Comparison of ENCODE assay signal across 8 cellular contexts in genomic region chr3:197736491-197737318, GRCh38. TPM values are rescaled to one million over a fixed set of nuclear protein-coding genes. Genes with fewer than 3 reads are reported as not detected.
DNase-seq lines count a peak whose midpoint lies in the region; ATAC-seq, FAIRE-seq and TF ChIP-seq lines count a peak whose summit lies in the region.

RUBCN (minus strand) TSS chr3:197736904; CDS start chr3:197736719, 185 bp downstream.

- TF ChIP-seq RAD21 in HepG2 (CRISPR knock-in tag; IDR thresholded peaks at IDR 0.05), result no peak; the same call in 1 of the 2 replicates

- in situ Hi-C loops in HepG2 (cut with HindIII; ENCODE audit: extremely low pct_ligation_motif_present, low pct_unique_long_range_greater_than_20kb), result no loop called here

- H3K4me3 ChIP-seq in HepG2 (replicated peaks in 1 of 3; ENCODE audit: insufficient read depth in 1 of 3, low read depth in 2 of 3, low read length in 3 of 3), result peak within 1 kb of the TSS; percentile 87 to 94 (median 87)

- TF ChIP-seq CTCF in HepG2 (CRISPR knock-in tag; IDR thresholded peaks at IDR 0.05), result no peak

- peak; percentile 76 to 83 for TF ChIP-seq POLR2A in HepG2 (IDR thresholded peaks at IDR 0.05; ENCODE audit: insufficient read depth in 1 of 2, low read depth in 2 of 2, low read length in 2 of 2)

- CTCF ChIA-PET in HepG2 (lab: Yijun Ruan, JAX; ENCODE audit: low intra/inter-chr PET ratio, low total read pairs), result no interaction called here

- peak within 1 kb of the TSS; percentile 82 for H3K27ac ChIP-seq in HepG2 (ENCODE audit: extremely low read length, insufficient read depth, low read length)

- peak; percentile 87 for ATAC-seq in GM19397 (IDR thresholded peaks at IDR 0.05; ENCODE audit: unreplicated experiment)
- ATAC-seq in HG03565 (IDR thresholded peaks at IDR 0.05; ENCODE audit: unreplicated experiment), result peak; percentile 79
- ATAC-seq in HepG2, result peak; percentile 98

- H3K9ac ChIP-seq in HepG2 (ENCODE audit: insufficient read depth, low read depth, low read length), result peak within 1 kb of the TSS; percentile 81

- H3K9me3 ChIP-seq in HepG2 (ENCODE audit: low read length), result no peaks in the 10 kb centered on the region

- DNase-seq in CD1c-positive myeloid dendritic cell (ENCODE audit: extremely low spot score), result peak; percentile 98
- DNase-seq in NCI-H774 (lab: John Stamatoyannopoulos, UW), result peak; percentile 98
- DNase-seq in activated CD4-positive, alpha-beta T cell treated with anti-CD3 and anti-CD28 coated beads, Interleukin-2, amount 50 U/mL, for 4 hours, result peak; percentile 84 to 87
- peak; percentile 97 for DNase-seq in dermis blood vessel endothelial cell
- DNase-seq in HepG2 (ENCODE audit: low spot score), result peak; percentile 91
- DNase-seq in stimulated activated CD4-positive, alpha-beta T cell treated with anti-CD3 and anti-CD28 coated beads, Interleukin-2, amount 100 ng/mL, for 48 hours, result peak; percentile 89 to 91

- peaks cover 20% of the 10 kb centered on the region for H3K4me1 ChIP-seq in HepG2 (ENCODE audit: insufficient read depth, low read length)

- peak; percentile 57 for FAIRE-seq in HepG2 (lab: Jason Lieb, UNC)

- H3K27me3 ChIP-seq in HepG2 (ENCODE audit: control insufficient read depth in 1 of 2, insufficient read depth in 2 of 2, low read length in 2 of 2), result no peaks in the 10 kb centered on the region; a peak in 1 of 5 replicates

- peaks cover 11% of the 10 kb centered on the region for H3K79me2 ChIP-seq in HepG2 (ENCODE audit: insufficient read depth, low read length)

- intact Hi-C loops in HepG2 (cut with micrococcal nuclease; ENCODE audit: unreplicated experiment), result no loop called here

- POLR2A ChIA-PET in HepG2 (lab: Yijun Ruan, JAX), result interaction anchor here (1.3 to 1.4 kb wide), 2 partner anchors 10 to 14 kb away, joined by 3 to 5 read pairs; no protein-coding TSS in a partner anchor

- peak within 1 kb of the TSS; percentile 90 for H2AFZ ChIP-seq in HepG2 (ENCODE audit: low read length)

- under 1% methylated on average over 48 of the region's 92 CpGs for WGBS in HepG2 (ENCODE audit: low lambda C conversion rate)

- TF ChIP-seq EP300 in HepG2 (IDR thresholded peaks at IDR 0.05; ENCODE audit: low read depth in 2 of 2, low read length in 2 of 2) (no peak), HepG2 (CRISPR knock-in tag; IDR thresholded peaks at IDR 0.05; ENCODE audit: borderline replicate concordance) (no peak; the same call in 1 of the 2 replicates)

- H3K36me3 ChIP-seq in HepG2 (replicated peaks in 1 of 2; ENCODE audit: control insufficient read depth in 1 of 2, insufficient read depth in 2 of 2, low read length in 2 of 2), result no peaks in the 10 kb centered on the region

- BruUV-seq in HepG2 (replicated peaks; lab: Mats Ljungman, UMichigan), result no TSS peak

- no peaks in the 10 kb centered on the region for H4K20me1 ChIP-seq in HepG2 (ENCODE audit: insufficient read depth, low read length)

- peak within 1 kb of the TSS; percentile 99 for H3K4me2 ChIP-seq in HepG2 (ENCODE audit: low read depth, low read length)

TF ChIP-seq in HepG2, 621 proteins besides CTCF, POLR2A, EP300 and RAD21 (continues in another document):
- TF ChIP-seq ZNF253 (CRISPR knock-in tag; IDR thresholded peaks at IDR 0.05; ENCODE audit: borderline replicate concordance), result no peak
- no peak; the same call in 1 of the 2 replicates for TF ChIP-seq SRY (CRISPR knock-in tag; IDR thresholded peaks at IDR 0.05)
- peak; percentile 69 for TF ChIP-seq ZFX (CRISPR knock-in tag; IDR thresholded peaks at IDR 0.05; ENCODE audit: low read depth)
- TF ChIP-seq RFXAP (CRISPR knock-in tag; IDR thresholded peaks at IDR 0.05; ENCODE audit: borderline replicate concordance), result peak; percentile 90; the same call in 1 of the 2 replicates
- no peak for TF ChIP-seq MLXIP (CRISPR knock-in tag; IDR thresholded peaks at IDR 0.05; ENCODE audit: borderline replicate concordance)
- TF ChIP-seq THRA (CRISPR knock-in tag; IDR thresholded peaks at IDR 0.05; ENCODE audit: borderline replicate concordance), result peak; percentile 62; the same call in 1 of the 2 replicates
- TF ChIP-seq CEBPB (IDR thresholded peaks at IDR 0.05; ENCODE audit: borderline replicate concordance, low read depth, low read length), result no peak
- TF ChIP-seq MBD4 (IDR thresholded peaks at IDR 0.05; ENCODE audit: borderline replicate concordance, low read length), result no peak
- TF ChIP-seq ZNF18 (CRISPR knock-in tag; IDR thresholded peaks at IDR 0.05; ENCODE audit: insufficient replicate concordance), result no peak
- TF ChIP-seq TARDBP (CRISPR knock-in tag; IDR thresholded peaks at IDR 0.05), result no peak
- TF ChIP-seq ARNT (IDR thresholded peaks at IDR 0.05), result no peak
- no peak for TF ChIP-seq MEF2D (CRISPR knock-in tag; IDR thresholded peaks at IDR 0.05)
- no peak; the same call in 1 of the 2 replicates for TF ChIP-seq ZNF569 (CRISPR knock-in tag; IDR thresholded peaks at IDR 0.05; ENCODE audit: borderline replicate concordance)

RNA-seq across cellular contexts. Expression of gene RUBCN, which starts in this region (rescaled TPM):
- total RNA-seq in dermis blood vessel endothelial cell (8.8 and 15.3 TPM in 2 replicates), HepG2 (2016; rRNA removed; fragmentation: Illumina TruSeq; extraction: Trizol) (4.8 and 5.2 TPM in 2 replicates)
- total RNA-seq in HepG2 (2016; cell fraction: cytosol; rRNA removed; fragmentation: Illumina TruSeq; extraction: Trizol; ENCODE audit: low read depth), result 1.7 and 2.2 TPM in 2 replicates
- 4.4 and 6.1 TPM in 2 replicates for total RNA-seq in HepG2 (2016; cell fraction: insoluble cytoplasmic fraction; rRNA removed; fragmentation: Illumina TruSeq; extraction: Trizol)
- 3.9 and 4.0 TPM in 2 replicates for total RNA-seq in HepG2 (2016; cell fraction: membrane; rRNA removed; fragmentation: Illumina TruSeq; extraction: Trizol)
- total RNA-seq in HepG2 (2016; cell fraction: nucleus; rRNA removed; fragmentation: Illumina TruSeq; extraction: Trizol), result 5.3 and 5.7 TPM in 2 replicates
- 6.5 and 8.1 TPM in 2 replicates for polyA plus RNA-seq in HepG2 (2011; rRNA removed)
- polyA plus RNA-seq in HepG2 (2011; cell fraction: cytosol; rRNA removed), result 2.9 and 3.5 TPM in 2 replicates
- 16.7 and 22.2 TPM in 2 replicates for polyA plus RNA-seq in HepG2 (2011; cell fraction: nucleus; rRNA removed)
- 3.4 and 4.4 TPM in 2 replicates for polyA plus RNA-seq in HepG2 (2012)
- polyA plus RNA-seq in HepG2 (2016; cell fraction: cytosol; fragmentation: Illumina TruSeq; extraction: Trizol; ENCODE audit: low read depth), result 0.63 and 0.68 TPM in 2 replicates
- polyA plus RNA-seq in HepG2 (2016; cell fraction: insoluble cytoplasmic fraction; fragmentation: Illumina TruSeq; extraction: Trizol; ENCODE audit: low read depth), result 3.2 and 4.5 TPM in 2 replicates
- polyA plus RNA-seq in HepG2 (2016; cell fraction: membrane; fragmentation: Illumina TruSeq; extraction: Trizol; ENCODE audit: low read depth), result 1.2 and 1.3 TPM in 2 replicates
- 13.0 and 13.9 TPM in 2 replicates for polyA plus RNA-seq in HepG2 (2016; cell fraction: nucleus; fragmentation: Illumina TruSeq; extraction: Trizol; ENCODE audit: insufficient read depth, low read depth)
- polyA minus RNA-seq in HepG2 (2011; rRNA and poly(A)+ RNA removed; ENCODE audit: low replicate concordance), result 10.1 and 33.6 TPM in 2 replicates
- 4.4 and 5.1 TPM in 2 replicates for polyA minus RNA-seq in HepG2 (2011; cell fraction: cytosol; rRNA and poly(A)+ RNA removed)
- polyA minus RNA-seq in HepG2 (2011; cell fraction: nucleus; rRNA and poly(A)+ RNA removed), result 10.8 and 14.2 TPM in 2 replicates

Comparison
In these comparisons a context has a peak if more than half of its experiments do, and no peak if none do; other contexts are left out.
1. Peak in every context shown above with its lines: DNase-seq, ATAC-seq, H3K4me3 ChIP-seq and H3K27ac ChIP-seq.